ENCODE assay signal across 8 cellular contexts in the genomic region with DNA sequence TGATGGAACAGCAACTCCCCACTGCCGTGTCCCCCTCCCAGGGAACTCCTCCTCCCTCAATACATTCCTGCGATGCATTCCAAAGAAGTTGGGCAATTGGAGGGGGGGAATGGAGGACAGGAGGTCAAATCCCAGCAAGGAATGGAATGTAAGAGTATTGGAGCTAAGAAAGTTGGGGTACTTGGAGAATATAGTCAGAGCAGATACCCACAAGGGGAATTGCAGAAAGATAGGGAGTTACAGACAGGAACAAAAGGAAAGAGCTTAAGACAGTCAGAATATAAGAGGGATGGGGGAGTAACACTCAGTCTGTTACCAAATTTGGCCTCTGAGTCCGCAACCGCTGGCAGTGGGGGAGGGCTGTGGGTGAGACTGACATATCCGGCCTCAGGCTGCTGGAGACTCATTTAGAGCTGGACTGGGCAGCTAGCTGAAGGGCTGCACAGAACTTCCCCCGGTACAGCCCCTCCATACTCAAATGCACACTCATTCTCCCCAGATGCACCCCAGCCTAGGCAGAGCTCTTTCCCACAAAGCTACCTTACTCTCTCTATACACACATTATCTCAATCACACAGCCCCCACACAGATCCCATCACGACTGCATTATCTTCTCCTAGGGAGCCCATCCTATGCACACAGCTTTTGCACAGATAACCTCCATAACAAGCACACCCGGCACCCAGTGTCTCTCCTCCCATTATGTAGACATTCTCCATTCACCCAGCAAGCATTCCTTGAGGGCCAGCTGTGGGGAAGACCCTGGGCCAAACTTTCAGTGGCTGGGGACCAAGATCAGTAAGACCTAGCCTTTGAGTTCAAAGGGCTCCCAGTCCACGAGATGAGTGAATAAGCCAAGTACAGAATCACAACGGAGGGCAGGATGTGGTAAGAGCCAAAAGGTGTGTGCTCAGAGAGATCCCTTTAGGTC. TPM values are rescaled to one million over a fixed set of nuclear protein-coding genes. Genes with fewer than 3 reads are reported as not detected.
DNase-seq lines count a peak whose midpoint lies in the region; ATAC-seq and TF ChIP-seq lines count a peak whose summit lies in the region.

No MANE protein-coding gene starts in this region.

- no peaks in the 10 kb centered on the region for H3K27me3 Mint-ChIP-seq in CD4-positive, CD25-positive, alpha-beta regulatory T cell

- H3K4me1 Mint-ChIP-seq in CD4-positive, CD25-positive, alpha-beta regulatory T cell: peaks cover 8 to 35% (median 22%) of the 10 kb centered on the region in 4 donors

- peaks cover 59% of the 10 kb centered on the region for H3K4me1 ChIP-seq in CD4-positive, CD25-positive, alpha-beta regulatory T cell (ENCODE audit: control insufficient read depth, insufficient read depth, low read length, poor library complexity, severe bottlenecking)
- peaks cover 34% of the 10 kb centered on the region for H3K4me1 ChIP-seq in ovary (ENCODE audit: insufficient read depth)

- TF ChIP-seq CTCF in WI38 (IDR thresholded peaks at IDR 0.05; ENCODE audit: low read depth, low read length) (no peak), ovary (IDR thresholded peaks at IDR 0.05) (no peak)

- no peak for TF ChIP-seq POLR2A in ovary (IDR thresholded peaks at IDR 0.05)

- intact Hi-C loops in ovary (cut with DNase I): loop anchor here in 3 of 4 donors (5.0 kb wide), 4 partner anchors 36 to 741 kb away; a partner anchor contains a TSS

- 0 to 3% (median 2%) methylated on average over 10 of the region's 10 CpGs for WGBS in ovary, 3 donors

- peak overlapping the region; percentile 90 for H3K4me3 ChIP-seq in CD4-positive, CD25-positive, alpha-beta regulatory T cell (ENCODE audit: low read depth, low read length)
- peak overlapping the region; percentile 86 for H3K4me3 ChIP-seq in WI38 (ENCODE audit: low read depth, low read length)
- peak overlapping the region; percentile 34 for H3K4me3 ChIP-seq in ovary

- H3K27me3 ChIP-seq in CD4-positive, CD25-positive, alpha-beta regulatory T cell (ENCODE audit: control insufficient read depth, insufficient read depth, low read length): no peaks in the 10 kb centered on the region
- H3K27me3 ChIP-seq in ovary: no peaks in the 10 kb centered on the region

- no peaks in the 10 kb centered on the region for H3K9me3 Mint-ChIP-seq in CD4-positive, CD25-positive, alpha-beta regulatory T cell

- H3K27ac Mint-ChIP-seq in CD4-positive, CD25-positive, alpha-beta regulatory T cell: no peak overlapping the region

- H3K9me3 ChIP-seq in CD4-positive, CD25-positive, alpha-beta regulatory T cell (ENCODE audit: control insufficient read depth in 2 of 2, low read length in 2 of 2): no peaks in the 10 kb centered on the region
- no peaks in the 10 kb centered on the region for H3K9me3 ChIP-seq in ovary

- peaks cover 31% of the 10 kb centered on the region for H3K36me3 Mint-ChIP-seq in CD4-positive, CD25-positive, alpha-beta regulatory T cell

- no peak for ATAC-seq in CD4-positive, CD25-positive, alpha-beta regulatory T cell (ENCODE audit: low read depth in 2 of 2)
- ATAC-seq in HG03442 (IDR thresholded peaks at IDR 0.05; ENCODE audit: unreplicated experiment): no peak
- ATAC-seq in GM21390 (IDR thresholded peaks at IDR 0.05; ENCODE audit: unreplicated experiment): no peak
- ATAC-seq in HG02678 (IDR thresholded peaks at IDR 0.05; ENCODE audit: unreplicated experiment): no peak

- peak; percentile 7 for TF ChIP-seq EP300 in ovary (IDR thresholded peaks at IDR 0.05)

- H3K36me3 ChIP-seq in CD4-positive, CD25-positive, alpha-beta regulatory T cell (ENCODE audit: control insufficient read depth, insufficient read depth, low read length): peaks cover 31% of the 10 kb centered on the region
- no peaks in the 10 kb centered on the region for H3K36me3 ChIP-seq in ovary

- H3K4me3 Mint-ChIP-seq in CD4-positive, CD25-positive, alpha-beta regulatory T cell: no peak overlapping the region

- peak in 2 of 3 donors; percentile 48 to 78 for DNase-seq in CD4-positive, CD25-positive, alpha-beta regulatory T cell
- DNase-seq in HK-2 (ENCODE audit: unreplicated experiment) (peak; percentile 63), foreskin melanocyte (peak; percentile 85), ovary (peak; percentile 72 to 79 (median 74))

- H3K27ac ChIP-seq in CD4-positive, CD25-positive, alpha-beta regulatory T cell (ENCODE audit: insufficient read depth, low read length, poor library complexity, severe bottlenecking): peak overlapping the region; percentile 65
- H3K27ac ChIP-seq in ovary: peak overlapping the region in 1 of 2 donors; percentile 52

RNA-seq across cellular contexts. Expression of a gene that starts 3.7 kb away (rescaled TPM):
- total RNA-seq in CD4-positive, CD25-positive, alpha-beta regulatory T cell: 277 TPM
- 10 to 100 TPM; 33.7 to 36.2 (median 35.9) TPM for polyA plus RNA-seq in CD4-positive, CD25-positive, alpha-beta regulatory T cell
- total RNA-seq in ovary: 100 to 1,000 TPM; 106 to 344 (median 271) TPM
- polyA plus RNA-seq in ovary: 100 to 1,000 TPM; 124 to 292 TPM

RNA-seq across cellular contexts. Expression of a gene that starts 4.2 kb away (rescaled TPM):
- 14.6 TPM for total RNA-seq in CD4-positive, CD25-positive, alpha-beta regulatory T cell
- polyA plus RNA-seq in CD4-positive, CD25-positive, alpha-beta regulatory T cell: 10 to 100 TPM; 33.4 to 36.4 (median 34.6) TPM
- 10 to 100 TPM; 31.2 to 41.5 (median 36.6) TPM for total RNA-seq in ovary
- 10 to 100 TPM; 32.3 to 39.8 TPM for polyA plus RNA-seq in ovary

RNA-seq across cellular contexts. Expression of a gene that starts 20.7 kb away (rescaled TPM):
- 47.9 TPM for total RNA-seq in CD4-positive, CD25-positive, alpha-beta regulatory T cell
- polyA plus RNA-seq in CD4-positive, CD25-positive, alpha-beta regulatory T cell: 10 to 100 TPM; 18.7 to 27.1 (median 21.2) TPM
- 10 to 100 TPM; 35.1 to 73.2 (median 44.5) TPM for total RNA-seq in ovary
- 10 to 100 TPM; 27.8 to 54.7 TPM for polyA plus RNA-seq in ovary

RNA-seq across cellular contexts. Expression of a gene that starts 20.8 kb away (rescaled TPM):
- total RNA-seq in CD4-positive, CD25-positive, alpha-beta regulatory T cell: 22.8 TPM
- 10 to 100 TPM in 1 of 4 donors, 1 to 10 TPM in 3; 4.6 to 10.2 (median 7.0) TPM for polyA plus RNA-seq in CD4-positive, CD25-positive, alpha-beta regulatory T cell
- 10 to 100 TPM in 6 of 7 donors, 1 to 10 TPM in 1; 9.4 to 32.3 (median 26.6) TPM for total RNA-seq in ovary
- polyA plus RNA-seq in ovary: 10 to 100 TPM; 13.4 to 17.0 TPM

RNA-seq across cellular contexts. Expression of a gene that starts 25.8 kb away (rescaled TPM):
- not detected for total RNA-seq in CD4-positive, CD25-positive, alpha-beta regulatory T cell
- polyA plus RNA-seq in CD4-positive, CD25-positive, alpha-beta regulatory T cell: under 1 TPM in 1 of 4 donors, not detected in 3; 0.69 TPM
- total RNA-seq in ovary: 1 to 10 TPM in 1 of 7 donors, under 1 TPM in 1, not detected in 5; 0.40 to 4.4 TPM
- polyA plus RNA-seq in ovary: under 1 TPM in 1 of 2 donors, not detected in 1; 0.41 TPM

Comparison
In these comparisons a context has a peak if more than half of its experiments do, and no peak if none do; other contexts are left out.
1. H3K4me3 ChIP-seq: peak in every context shown above with its lines; median percentile 90 in CD4-positive, CD25-positive, alpha-beta regulatory T cell; 86 in WI38; 34 in ovary.